12 cellular contexts compared by ENCODE assay signal in genomic region chr1:16897653-16898052, GRCh38. TPM values are rescaled to one million over a fixed set of nuclear protein-coding genes. Genes with fewer than 3 reads are reported as not detected.
DNase-seq lines count a peak whose midpoint lies in the region; ATAC-seq and TF ChIP-seq lines count a peak whose summit lies in the region.
"Not testable (repeated sequence)": the region's sequence is repeated elsewhere in the genome, so short reads cannot be mapped to it uniquely, and the experiment has no call there.
"Had no signal": no experiment of that assay in that cellular context is flagged by ENCODE, and none has a peak within 500 bp of the region (broad histone marks: within the 10 kb centered on the region; RNA-seq: fewer than 3 reads in every experiment).

No MANE protein-coding gene starts in this region.

- H3K9ac ChIP-seq in BLaER1 treated with 17β-estradiol and CSF1 and Interleukin-3, amounts not matched to agents 10 nM and 100 nM; SK-N-SH: not testable (repeated sequence)

- H3K36me3 Mint-ChIP-seq in GM23338 (ENCODE audit: low read depth); activated CD4-positive, alpha-beta T cell treated with anti-CD3 and anti-CD28 coated beads, Interleukin-2, amount 10 ng/mL, durations not matched to agents 24 days and 14 days (ENCODE audit: low read depth); naive B cell: not testable (repeated sequence)
- peaks cover 19% of the 10 kb centered on the region for H3K36me3 Mint-ChIP-seq in activated T-helper 17 cell treated with anti-CD3 and anti-CD28 coated beads, Interleukin-2, amount 50 U/mL, for 72 hours (ENCODE audit: low read depth)
- H3K36me3 Mint-ChIP-seq in MCF 10A (ENCODE audit: insufficient read depth, unreplicated experiment) = peaks cover 16% of the 10 kb centered on the region
- peaks cover 4 to 22% of the 10 kb centered on the region in 2 donors for H3K36me3 Mint-ChIP-seq in stimulated activated naive B cell treated with anti-CD40 and anti-IgM and Interleukin-4, amounts not matched to agents 10 μg/mL and 1 μg/mL and 100 μg/mL, for 72 hours

- not testable (repeated sequence) for TF ChIP-seq RAD21 in SK-N-SH (IDR thresholded peaks at IDR 0.05; ENCODE audit: low read length)

- not testable (repeated sequence) for H3K79me2 ChIP-seq in GM23338 (replicated peaks; ENCODE audit: insufficient read depth); SK-N-SH (ENCODE audit: insufficient read depth)

- H3K4me3 ChIP-seq in BLaER1 treated with 17β-estradiol and CSF1 and Interleukin-3, amounts not matched to agents 10 nM and 100 nM; GM23338; SK-N-SH (ENCODE audit: low read depth in 2 of 2, low read length in 1 of 2): not testable (repeated sequence)

- not testable (repeated sequence) for H3K36me3 ChIP-seq in BLaER1 treated with 17β-estradiol and CSF1 and Interleukin-3, amounts not matched to agents 10 nM and 100 nM; GM23338 (ENCODE audit: insufficient read depth); SK-N-SH (replicated peaks in 1 of 2; ENCODE audit: control insufficient read depth in 1 of 2, insufficient read depth in 2 of 2, low read length in 1 of 2)

- not testable (repeated sequence) for TF ChIP-seq CTCF in GM23338 (conservative IDR thresholded peaks at IDR 0.05; ENCODE audit: low read depth in 2 of 2); SK-N-SH (IDR thresholded peaks at IDR 0.05); MCF 10A (IDR thresholded peaks at IDR 0.05; ENCODE audit: unreplicated experiment)

- H3K9me3 Mint-ChIP-seq in GM23338; activated CD4-positive, alpha-beta T cell treated with anti-CD3 and anti-CD28 coated beads, Interleukin-2, amount 10 ng/mL, durations not matched to agents 24 days and 14 days; activated T-helper 17 cell treated with anti-CD3 and anti-CD28 coated beads, Interleukin-2, amount 50 U/mL, for 72 hours; MCF 10A (ENCODE audit: unreplicated experiment); naive B cell; stimulated activated naive B cell treated with anti-CD40 and anti-IgM and Interleukin-4, amounts not matched to agents 10 μg/mL and 1 μg/mL and 100 μg/mL, for 72 hours: not testable (repeated sequence)

- not testable (repeated sequence) for TF ChIP-seq EP300 in SK-N-SH (IDR thresholded peaks at IDR 0.05; ENCODE audit: borderline replicate concordance in 1 of 2, low read depth in 1 of 2, low read length in 1 of 2)

- H2AFZ ChIP-seq in GM23338 = not testable (repeated sequence)
- H2AFZ ChIP-seq in SK-N-SH (ENCODE audit: low read depth) = peak overlapping the region; percentile 1; the same call in 1 of the 2 replicates

- H3K27me3 ChIP-seq in BLaER1 treated with 17β-estradiol and CSF1 and Interleukin-3, amounts not matched to agents 10 nM and 100 nM; GM23338 (ENCODE audit: insufficient read depth); SK-N-SH (ENCODE audit: insufficient read depth): not testable (repeated sequence)

- WGBS in SK-N-SH (ENCODE audit: low lambda C conversion rate) = 76% methylated on average over 1 of the region's 1 CpG

- H3K4me2 ChIP-seq in BLaER1 treated with 17β-estradiol and CSF1 and Interleukin-3, amounts not matched to agents 10 nM and 100 nM = peak overlapping the region in 10 of 11 experiments; percentile 88 to 98 (median 93); a peak in 13 of 22 replicates
- not testable (repeated sequence) for H3K4me2 ChIP-seq in GM23338, SK-N-SH

- not testable (repeated sequence) for H3K27me3 Mint-ChIP-seq in GM23338 (ENCODE audit: insufficient read depth, low read depth, poor library complexity); activated CD4-positive, alpha-beta T cell treated with anti-CD3 and anti-CD28 coated beads, Interleukin-2, amount 10 ng/mL, durations not matched to agents 24 days and 14 days; activated T-helper 17 cell treated with anti-CD3 and anti-CD28 coated beads, Interleukin-2, amount 50 U/mL, for 72 hours; MCF 10A (ENCODE audit: insufficient read depth, unreplicated experiment); naive B cell; stimulated activated naive B cell treated with anti-CD40 and anti-IgM and Interleukin-4, amounts not matched to agents 10 μg/mL and 1 μg/mL and 100 μg/mL, for 72 hours

- not testable (repeated sequence) for DNase-seq in GM23338 (ENCODE audit: low spot score); SK-N-SH; activated CD4-positive, alpha-beta T cell treated with anti-CD3 and anti-CD28 coated beads, Interleukin-2, amount 10 ng/mL, durations not matched to agents 24 days and 14 days; MCF 10A (ENCODE audit: unreplicated experiment); naive B cell; stimulated activated naive B cell treated with anti-CD40 and anti-IgM and Interleukin-4, amounts not matched to agents 10 μg/mL and 1 μg/mL and 100 μg/mL, for 72 hours

- ATAC-seq in GM23338; activated T-helper 17 cell treated with anti-CD3 and anti-CD28 coated beads, Interleukin-2, amount 50 U/mL, for 72 hours (replicated peaks); naive B cell (ENCODE audit: low read depth in 2 of 2); stimulated activated naive B cell treated with anti-CD40 and anti-IgM and Interleukin-4, amounts not matched to agents 10 μg/mL and 1 μg/mL and 100 μg/mL, for 72 hours (replicated peaks): not testable (repeated sequence)

- H3K4me3 Mint-ChIP-seq in GM23338 (peak overlapping the region; percentile 57), MCF 10A (ENCODE audit: unreplicated experiment) (peak overlapping the region; percentile 47), naive B cell (peak overlapping the region in 6 of 8 donors; percentile 13 to 80 (median 48))
- peak overlapping the region; percentile 25 for H3K4me3 Mint-ChIP-seq in activated CD4-positive, alpha-beta T cell treated with anti-CD3 and anti-CD28 coated beads, Interleukin-2, amount 10 ng/mL, durations not matched to agents 24 days and 14 days
- H3K4me3 Mint-ChIP-seq in activated T-helper 17 cell treated with anti-CD3 and anti-CD28 coated beads, Interleukin-2, amount 50 U/mL, for 72 hours = peak overlapping the region; percentile 81
- peak overlapping the region; percentile 3 to 68 for H3K4me3 Mint-ChIP-seq in stimulated activated naive B cell treated with anti-CD40 and anti-IgM and Interleukin-4, amounts not matched to agents 10 μg/mL and 1 μg/mL and 100 μg/mL, for 72 hours

- intact Hi-C loops in activated CD4-positive, alpha-beta T cell treated with anti-CD3 and anti-CD28 coated beads, Interleukin-2, amount 10 ng/mL, durations not matched to agents 24 days and 14 days (cut with micrococcal nuclease) = not testable (repeated sequence)
- intact Hi-C loops in MCF 10A (cut with micrococcal nuclease) = loop anchor here (2.0 kb wide), 1 partner anchor 277 kb away; no protein-coding TSS in a partner anchor

- not testable (repeated sequence) for H4K20me1 ChIP-seq in BLaER1 treated with 17β-estradiol and CSF1 and Interleukin-3, amounts not matched to agents 10 nM and 100 nM; GM23338 (replicated peaks; ENCODE audit: insufficient read depth); SK-N-SH (ENCODE audit: insufficient read depth)

- H3K27ac ChIP-seq in BLaER1 treated with 17β-estradiol and CSF1 and Interleukin-3, amounts not matched to agents 10 nM and 100 nM; GM23338 (ENCODE audit: low read depth); SK-N-SH (ENCODE audit: low read depth in 2 of 2, low read length in 1 of 2): not testable (repeated sequence)

- BruUV-seq in MCF 10A (replicated peaks; lab: Mats Ljungman, UMichigan) = not testable (repeated sequence)

- POLR2A ChIA-PET in SK-N-SH (lab: Yijun Ruan, JAX); MCF 10A (lab: Yijun Ruan, JAX): not testable (repeated sequence)

- H3K4me1 Mint-ChIP-seq in GM23338 = peaks cover 22% of the 10 kb centered on the region
- H3K4me1 Mint-ChIP-seq in activated CD4-positive, alpha-beta T cell treated with anti-CD3 and anti-CD28 coated beads, Interleukin-2, amount 10 ng/mL, durations not matched to agents 24 days and 14 days = peaks cover 37% of the 10 kb centered on the region
- peaks cover 30% of the 10 kb centered on the region for H3K4me1 Mint-ChIP-seq in activated T-helper 17 cell treated with anti-CD3 and anti-CD28 coated beads, Interleukin-2, amount 50 U/mL, for 72 hours
- H3K4me1 Mint-ChIP-seq in MCF 10A (ENCODE audit: insufficient read depth, unreplicated experiment) = peaks cover 12% of the 10 kb centered on the region
- H3K4me1 Mint-ChIP-seq in naive B cell = peaks cover 34 to 43% (median 36%) of the 10 kb centered on the region in 3 donors
- H3K4me1 Mint-ChIP-seq in stimulated activated naive B cell treated with anti-CD40 and anti-IgM and Interleukin-4, amounts not matched to agents 10 μg/mL and 1 μg/mL and 100 μg/mL, for 72 hours = peaks cover 37 to 41% of the 10 kb centered on the region in 2 donors

- H3K4me1 ChIP-seq in BLaER1 treated with 17β-estradiol and CSF1 and Interleukin-3, amounts not matched to agents 10 nM and 100 nM = peaks cover 23 to 50% (median 39%) of the 10 kb centered on the region in 10 experiments
- H3K4me1 ChIP-seq in GM23338 (ENCODE audit: insufficient read depth); SK-N-SH (ENCODE audit: control insufficient read depth in 1 of 2, insufficient read depth in 2 of 2, low read depth in 1 of 2, low read length in 1 of 2): not testable (repeated sequence)

- not testable (repeated sequence) for H3K9me3 ChIP-seq in BLaER1 treated with 17β-estradiol and CSF1 and Interleukin-3, amounts not matched to agents 10 nM and 100 nM (replicated peaks in 1 of 11); SK-N-SH

- H3F3A ChIP-seq in GM23338 (replicated peaks; ENCODE audit: low read depth) (peaks cover 15% of the 10 kb centered on the region), SK-N-SH (replicated peaks; ENCODE audit: insufficient read depth) (peaks cover 34% of the 10 kb centered on the region)

- not testable (repeated sequence) for H3K9me2 ChIP-seq in GM23338 (ENCODE audit: insufficient read depth); SK-N-SH

- 0 out of 2 replicates have a peak overlapping the region, but pooled peaks have one; percentile 56 for H3K27ac Mint-ChIP-seq in GM23338
- peak overlapping the region; percentile 78 for H3K27ac Mint-ChIP-seq in activated CD4-positive, alpha-beta T cell treated with anti-CD3 and anti-CD28 coated beads, Interleukin-2, amount 10 ng/mL, durations not matched to agents 24 days and 14 days
- peak overlapping the region; percentile 100 for H3K27ac Mint-ChIP-seq in activated T-helper 17 cell treated with anti-CD3 and anti-CD28 coated beads, Interleukin-2, amount 50 U/mL, for 72 hours
- peak overlapping the region; percentile 96 for H3K27ac Mint-ChIP-seq in MCF 10A (ENCODE audit: low read depth, unreplicated experiment)
- peak overlapping the region; percentile 54 to 100 (median 81) for H3K27ac Mint-ChIP-seq in naive B cell
- peak overlapping the region; percentile 100 for H3K27ac Mint-ChIP-seq in stimulated activated naive B cell treated with anti-CD40 and anti-IgM and Interleukin-4, amounts not matched to agents 10 μg/mL and 1 μg/mL and 100 μg/mL, for 72 hours

- CTCF ChIA-PET in SK-N-SH (lab: Yijun Ruan, JAX) = not testable (repeated sequence)
- CTCF ChIA-PET in MCF 10A (lab: Yijun Ruan, JAX) = interaction anchor here (0.6 to 0.8 kb wide), 2 partner anchors 82 to 277 kb away, joined by 3 to 6 read pairs; no protein-coding TSS in a partner anchor

RNA-seq across cellular contexts. Expression of gene RNU1-2, which starts 1.9 kb away (rescaled TPM):
- under 0.01 TPM in 1 of 2 replicates, not detected in the other for total RNA-seq in GM23338 (2014; rRNA removed; shearing (Covaris generic))
- polyA plus RNA-seq in GM23338 (2016; fragmentation: Nextera tagmentation; extraction: Ambion mirVana) (not detected in 2 replicates), SK-N-SH (2012; rRNA removed) (not detected in 2 replicates), naive B cell (ENCODE audit: low read depth in 6 of 6) (10 to 100 TPM in 4 of 6 donors, not detected in 2; 27.4 to 56.9 (median 45.9) TPM)
- polyA plus RNA-seq in SK-N-SH (2012; cell fraction: cytosol; rRNA removed) = not detected in 2 replicates
- polyA plus RNA-seq in SK-N-SH (2012; cell fraction: nucleus; rRNA removed) = not detected in 2 replicates
- 1,962 and 2,189 TPM in 2 replicates for total RNA-seq in activated CD4-positive, alpha-beta T cell treated with anti-CD3 and anti-CD28 coated beads, Interleukin-2, amount 10 ng/mL, durations not matched to agents 24 days and 14 days
- total RNA-seq in activated T-helper 17 cell treated with anti-CD3 and anti-CD28 coated beads, Interleukin-2, amount 50 U/mL, for 72 hours = 1,000 to 10,000 TPM; 1,202 to 2,371 TPM
- total RNA-seq in MCF 10A (2022) = 1,539 and 1,606 TPM in 2 replicates
- polyA plus RNA-seq: aorta, right cardiac atrium, stomach, thymus had no signal

RNA-seq across cellular contexts. Expression of gene CROCC, which starts 24.1 kb away (rescaled TPM):
- 74.6 and 106 TPM in 2 replicates for total RNA-seq in GM23338 (2014; rRNA removed; shearing (Covaris generic))
- polyA plus RNA-seq in GM23338 (2016; fragmentation: Nextera tagmentation; extraction: Ambion mirVana) = 13.0 and 15.1 TPM in 2 replicates
- polyA plus RNA-seq in SK-N-SH (2012; rRNA removed) = 31.9 and 39.1 TPM in 2 replicates
- 9.8 and 16.8 TPM in 2 replicates for polyA plus RNA-seq in SK-N-SH (2012; cell fraction: cytosol; rRNA removed)
- polyA plus RNA-seq in SK-N-SH (2012; cell fraction: nucleus; rRNA removed) = 204 and 314 TPM in 2 replicates
- 23.4 and 27.0 TPM in 2 replicates for total RNA-seq in activated CD4-positive, alpha-beta T cell treated with anti-CD3 and anti-CD28 coated beads, Interleukin-2, amount 10 ng/mL, durations not matched to agents 24 days and 14 days
- 10 to 100 TPM; 21.2 to 24.5 TPM for total RNA-seq in activated T-helper 17 cell treated with anti-CD3 and anti-CD28 coated beads, Interleukin-2, amount 50 U/mL, for 72 hours
- total RNA-seq in MCF 10A (2022) = 8.8 and 9.6 TPM in 2 replicates
- 1 to 10 TPM; 1.4 to 4.0 (median 2.3) TPM for polyA plus RNA-seq in naive B cell (ENCODE audit: low read depth in 6 of 6)

Comparison
In these comparisons a context has a peak if more than half of its experiments do, and no peak if none do; other contexts are left out.
1. H3K4me3 Mint-ChIP-seq: peak in every context shown above with its lines; median percentile 81 in activated T-helper 17 cell treated with anti-CD3 and anti-CD28 coated beads, Interleukin-2, amount 50 U/mL, for 72 hours; 57 in GM23338; 48 in naive B cell; 47 in MCF 10A; 36 in stimulated activated naive B cell treated with anti-CD40 and anti-IgM and Interleukin-4, amounts not matched to agents 10 μg/mL and 1 μg/mL and 100 μg/mL, for 72 hours; 25 in activated CD4-positive, alpha-beta T cell treated with anti-CD3 and anti-CD28 coated beads, Interleukin-2, amount 10 ng/mL, durations not matched to agents 24 days and 14 days.
2. RNA of gene RNU1-2, which starts 1.9 kb away (total RNA-seq): 1,202 to 2,371 TPM in activated T-helper 17 cell treated with anti-CD3 and anti-CD28 coated beads, Interleukin-2, amount 50 U/mL, for 72 hours, 1,962 to 2,189 TPM in activated CD4-positive, alpha-beta T cell treated with anti-CD3 and anti-CD28 coated beads, Interleukin-2, amount 10 ng/mL, durations not matched to agents 24 days and 14 days and 1,539 to 1,606 TPM in MCF 10A; under 0.01 TPM in GM23338; every median in the first group is over 1,000 times any median in the second.
3. Peak in every context shown above with its lines, with median percentiles within 50 percentile points of each other: H3K27ac Mint-ChIP-seq.